Comparison of ENCODE assay signal across 22 cellular contexts in the genomic region with DNA sequence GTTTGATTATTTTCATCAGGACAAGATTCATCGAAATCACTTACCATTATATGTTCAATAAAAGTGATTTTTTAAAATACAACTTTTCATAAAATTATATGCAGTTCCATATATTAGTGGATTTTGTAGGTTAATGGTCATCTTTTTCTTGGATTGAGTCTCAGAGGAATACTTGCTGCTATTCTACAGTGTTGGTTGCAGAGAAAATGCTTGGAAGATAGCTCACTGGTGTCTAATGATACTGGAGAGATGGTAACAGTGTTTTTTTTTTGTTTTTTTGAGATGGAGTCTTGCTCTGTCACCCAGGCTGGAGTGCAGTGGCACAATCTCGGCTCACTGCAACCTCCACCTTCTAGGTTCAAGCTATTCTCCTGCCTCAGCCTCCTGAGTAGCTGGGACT.
"Had no signal": no experiment of that assay in that cellular context is flagged by ENCODE, and none has a peak within 500 bp of the region (broad histone marks: within the 10 kb centered on the region; RNA-seq: fewer than 3 reads in every experiment).

No MANE protein-coding gene starts in this region.

- H3K36me3 Mint-ChIP-seq: immature natural killer cell had no signal

- H3K27ac ChIP-seq: gastrocnemius medialis, heart left ventricle, lower lobe of right lung, neural progenitor cell, ovary, sigmoid colon, thyroid gland had no signal

- H3K4me3 ChIP-seq: gastrocnemius medialis, heart left ventricle, lower lobe of right lung, neural progenitor cell, ovary, sigmoid colon, thyroid gland had no signal

- ATAC-seq: activated T-helper 17 cell treated with anti-CD3 and anti-CD28 coated beads, Interleukin-2, amount 50 U/mL, for 72 hours; gastrocnemius medialis; heart left ventricle; left colon; lower lobe of right lung; stimulated activated effector memory CD8-positive, alpha-beta T cell treated with anti-CD3 and anti-CD28 coated beads, Interleukin-12 subunit alpha, Interleukin-12 subunit beta, amount 100 ng/mL, for 72 hours had no signal

- H3K27me3 Mint-ChIP-seq: activated naive CD4-positive, alpha-beta T cell treated with anti-CD3 and anti-CD28 coated beads, Interleukin-2, amount 10 ng/mL, durations not matched to agents 7 days and 5 days; activated T-helper 17 cell treated with anti-CD3 and anti-CD28 coated beads, Interleukin-2, amount 50 U/mL, for 72 hours; naive B cell had no signal

- H3K27ac Mint-ChIP-seq: activated naive CD4-positive, alpha-beta T cell treated with anti-CD3 and anti-CD28 coated beads, Interleukin-2, amount 10 ng/mL, durations not matched to agents 7 days and 5 days; activated T-helper 17 cell treated with anti-CD3 and anti-CD28 coated beads, Interleukin-2, amount 50 U/mL, for 72 hours; immature natural killer cell; naive B cell; neural progenitor cell; stimulated activated effector memory CD8-positive, alpha-beta T cell treated with anti-CD3 and anti-CD28 coated beads, Interleukin-12 subunit alpha, Interleukin-12 subunit beta, amount 100 ng/mL, for 72 hours had no signal

- H3K9ac ChIP-seq: neural progenitor cell had no signal

- H3K4me1 Mint-ChIP-seq: activated naive CD4-positive, alpha-beta T cell treated with anti-CD3 and anti-CD28 coated beads, Interleukin-2, amount 10 ng/mL, durations not matched to agents 7 days and 5 days had no signal

- H3K36me3 ChIP-seq: gastrocnemius medialis, lower lobe of right lung, neural progenitor cell, ovary, sigmoid colon, thyroid gland had no signal

- H3K4me3 Mint-ChIP-seq: activated naive CD4-positive, alpha-beta T cell treated with anti-CD3 and anti-CD28 coated beads, Interleukin-2, amount 10 ng/mL, durations not matched to agents 7 days and 5 days; activated T-helper 17 cell treated with anti-CD3 and anti-CD28 coated beads, Interleukin-2, amount 50 U/mL, for 72 hours; immature natural killer cell; neural progenitor cell; stimulated activated effector memory CD8-positive, alpha-beta T cell treated with anti-CD3 and anti-CD28 coated beads, Interleukin-12 subunit alpha, Interleukin-12 subunit beta, amount 100 ng/mL, for 72 hours had no signal

- H3K4me2 ChIP-seq: neural progenitor cell had no signal

- DNase-seq: activated CD4-positive, alpha-beta T cell treated with anti-CD3 and anti-CD28 coated beads for 1 hour; activated CD4-positive, alpha-beta T cell treated with anti-CD3 and anti-CD28 coated beads, Interleukin-2, amount 50 U/mL, for 4 hours; activated naive CD4-positive, alpha-beta T cell treated with anti-CD3 and anti-CD28 coated beads, Interleukin-2, amount 10 ng/mL, durations not matched to agents 7 days and 5 days; activated T-cell treated with anti-CD3 and anti-CD28 coated beads for 4 hours; central memory CD4-positive, alpha-beta T cell; cortex of kidney; effector CD8-positive, alpha-beta T cell; gastrocnemius medialis; heart left ventricle; immature natural killer cell; left colon; lower lobe of right lung; naive B cell; ovary; sigmoid colon; stimulated activated CD4-positive, alpha-beta T cell treated with anti-CD3 and anti-CD28 coated beads, Interleukin-12 subunit alpha, Interleukin-12 subunit beta, amount 100 ng/mL, for 4 hours; stimulated activated CD4-positive, alpha-beta T cell treated with anti-CD3 and anti-CD28 coated beads, Interleukin-2, amount 100 ng/mL, for 24 hours; T-helper 9 cell; thyroid gland had no signal

- H2AFZ ChIP-seq: neural progenitor cell had no signal

- H3K27me3 ChIP-seq: gastrocnemius medialis, heart left ventricle, neural progenitor cell, ovary, sigmoid colon, thyroid gland had no signal

- H3K9me3 Mint-ChIP-seq: activated naive CD4-positive, alpha-beta T cell treated with anti-CD3 and anti-CD28 coated beads, Interleukin-2, amount 10 ng/mL, durations not matched to agents 7 days and 5 days; activated T-helper 17 cell treated with anti-CD3 and anti-CD28 coated beads, Interleukin-2, amount 50 U/mL, for 72 hours; immature natural killer cell; naive B cell; neural progenitor cell; stimulated activated effector memory CD8-positive, alpha-beta T cell treated with anti-CD3 and anti-CD28 coated beads, Interleukin-12 subunit alpha, Interleukin-12 subunit beta, amount 100 ng/mL, for 72 hours had no signal

- H3K9me3 ChIP-seq: gastrocnemius medialis, heart left ventricle, lower lobe of right lung, ovary, sigmoid colon, thyroid gland had no signal
